8 cellular contexts compared by ENCODE assay signal in the genomic region with DNA sequence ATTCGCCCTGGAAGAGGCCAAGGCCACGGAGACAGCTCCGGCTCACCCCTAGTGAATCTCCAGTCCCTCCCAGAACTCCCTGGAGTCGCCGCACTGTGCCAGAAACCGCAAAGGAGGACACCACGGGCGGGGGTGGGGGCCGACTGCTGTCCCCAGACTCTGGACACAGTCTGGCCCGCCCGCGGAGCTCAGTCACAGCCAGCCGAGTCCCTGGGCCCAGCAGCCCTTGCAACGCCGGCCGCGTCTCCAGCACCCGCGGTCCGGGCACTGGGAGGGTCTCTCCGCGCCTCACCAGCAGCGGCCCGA.
A peak's percentile ranks its signal among the peaks of the same experiment; 100 is the strongest.
DNase-seq lines count a peak whose midpoint lies in the region; ATAC-seq and TF ChIP-seq lines count a peak whose summit lies in the region.

No MANE protein-coding gene starts in this region.

- peak overlapping the region; percentile 65 for H3K4me3 ChIP-seq in iPS-20b (ENCODE audit: low read length)

- H3K9ac ChIP-seq in iPS-20b (ENCODE audit: low read depth, low read length) = peak overlapping the region; percentile 64

- no peaks in the 10 kb centered on the region; the same call in 1 of the 2 replicates for H3K4me1 ChIP-seq in iPS-20b (ENCODE audit: insufficient read depth, low read length)

- in situ Hi-C loops in KBM-7 (cut with MboI; ENCODE audit: low pct_unique_long_range_greater_than_20kb, low sequenced_read_pairs) = no loop called here

- peak; percentile 34 for DNase-seq in KBM-7
- peak; percentile 27 for DNase-seq in amniotic epithelial cell (ENCODE audit: low read depth)
- peak; percentile 44 for DNase-seq in stimulated activated CD8-positive, alpha-beta memory T cell treated with anti-CD3 and anti-CD28 coated beads, Interleukin-4, amount 100 ng/mL, for 48 hours
- DNase-seq in COR-L47 (lab: John Stamatoyannopoulos, UW) = no peak

- no peak for TF ChIP-seq CTCF in 22Rv1 (IDR thresholded peaks at IDR 0.05)

- no peaks in the 10 kb centered on the region for H3K9me3 ChIP-seq in iPS-20b (ENCODE audit: insufficient read depth, low read depth, low read length)

- no peaks in the 10 kb centered on the region for H3K27me3 ChIP-seq in iPS-20b (ENCODE audit: insufficient read depth, low read length)

- peak overlapping the region; percentile 85 for H3K27ac ChIP-seq in 22Rv1
- no peak overlapping the region for H3K27ac ChIP-seq in iPS-20b (ENCODE audit: low read length)

- no peaks in the 10 kb centered on the region for H3K36me3 ChIP-seq in iPS-20b (ENCODE audit: insufficient read depth, low read depth, low read length)

- peak; percentile 29 for ATAC-seq in GM19025 (IDR thresholded peaks at IDR 0.05; ENCODE audit: low read depth, unreplicated experiment)
- no peak for ATAC-seq in HG03460 (IDR thresholded peaks at IDR 0.05; ENCODE audit: unreplicated experiment)
